Comparison of ENCODE assay signal across 8 cellular contexts in the genomic region with DNA sequence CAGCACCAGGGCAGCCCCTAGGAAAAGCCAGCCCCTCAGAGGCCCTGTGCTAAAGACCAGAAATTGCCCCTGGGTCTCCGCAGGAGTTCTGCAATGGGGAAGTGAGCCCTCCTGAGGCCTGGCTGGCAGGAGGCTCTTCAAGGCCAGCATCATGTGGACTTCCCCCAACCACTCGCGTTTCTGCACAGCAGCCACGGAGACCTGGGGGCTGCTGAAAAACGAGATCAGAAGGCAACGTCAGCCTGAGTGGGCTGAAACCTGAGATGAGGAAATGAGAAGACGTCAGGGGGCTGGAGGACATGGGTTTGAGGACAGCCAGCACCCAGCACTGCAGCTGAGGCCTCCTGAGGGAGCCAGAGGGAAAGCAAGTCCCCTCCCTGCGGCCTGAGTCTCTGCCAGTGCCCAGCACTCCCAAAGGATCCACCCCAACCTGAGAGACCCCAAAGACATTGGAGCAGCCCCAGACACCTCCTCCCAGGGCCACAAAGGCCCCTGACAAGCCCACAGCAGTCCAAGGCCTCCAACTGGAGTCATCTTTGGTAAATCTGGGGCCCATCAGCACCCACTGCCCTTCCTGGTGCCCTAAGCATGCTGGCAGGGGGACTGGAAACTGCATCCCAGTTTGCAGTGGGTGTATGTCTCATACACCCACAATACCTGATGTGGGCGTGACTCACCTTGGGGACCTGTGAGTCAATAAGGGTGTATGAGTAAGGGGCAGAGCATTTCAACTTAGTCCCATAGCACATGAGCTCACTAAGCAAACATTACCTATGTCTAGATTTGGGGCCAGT. TPM values are rescaled to one million over a fixed set of nuclear protein-coding genes. Genes with fewer than 3 reads are reported as not detected.
A peak's percentile ranks its signal among the peaks of the same experiment; 100 is the strongest.
DNase-seq lines count a peak whose midpoint lies in the region; ATAC-seq and TF ChIP-seq lines count a peak whose summit lies in the region.

No MANE protein-coding gene starts in this region.

- no peak for TF ChIP-seq CTCF in sigmoid colon (IDR thresholded peaks at IDR 0.05)

- 52 to 77% methylated on average over 9 of the region's 9 CpGs for WGBS in sigmoid colon, 2 donors

- H3K4me1 Mint-ChIP-seq in activated CD4-positive, alpha-beta T cell treated with anti-CD3 and anti-CD28 coated beads, Interleukin-2, amount 10 ng/mL, durations not matched to agents 24 days and 14 days = peaks cover 90% of the 10 kb centered on the region

- intact Hi-C loops in activated CD4-positive, alpha-beta T cell treated with anti-CD3 and anti-CD28 coated beads, Interleukin-2, amount 10 ng/mL, durations not matched to agents 24 days and 14 days (cut with micrococcal nuclease) = loop anchor here (1.0 to 2.0 kb wide), 2 partner anchors 12 to 64 kb away; a partner anchor contains a TSS
- intact Hi-C loops in posterior vena cava (cut with DNase I) (no loop called here), sigmoid colon (cut with DNase I) (no loop called here)

- H3K4me3 Mint-ChIP-seq in activated CD4-positive, alpha-beta T cell treated with anti-CD3 and anti-CD28 coated beads, Interleukin-2, amount 10 ng/mL, durations not matched to agents 24 days and 14 days = peak overlapping the region; percentile 66

- no peaks in the 10 kb centered on the region for H3K9me3 ChIP-seq in sigmoid colon

- no peaks in the 10 kb centered on the region for H3K36me3 ChIP-seq in sigmoid colon

- H3K9me3 Mint-ChIP-seq in activated CD4-positive, alpha-beta T cell treated with anti-CD3 and anti-CD28 coated beads, Interleukin-2, amount 10 ng/mL, durations not matched to agents 24 days and 14 days = no peaks in the 10 kb centered on the region

- no peaks in the 10 kb centered on the region for H3K4me1 ChIP-seq in sigmoid colon

- H3K27ac ChIP-seq in sigmoid colon = no peak overlapping the region

- TF ChIP-seq POLR2A in GM18526 (IDR thresholded peaks at IDR 0.05; ENCODE audit: extremely low read depth, insufficient read length) (peak; percentile 67), sigmoid colon (IDR thresholded peaks at IDR 0.05) (no peak)

- DNase-seq in A172 (ENCODE audit: low spot score) (peak; percentile 81), kidney tubule cell (ENCODE audit: low spot score) (peak; percentile 100), posterior vena cava (ENCODE audit: low spot score) (no peak), sigmoid colon (no peak), NCI-H345 (lab: John Stamatoyannopoulos, UW) (no peak)
- no peak for DNase-seq in activated CD4-positive, alpha-beta T cell treated with anti-CD3 and anti-CD28 coated beads, Interleukin-2, amount 10 ng/mL, durations not matched to agents 24 days and 14 days

- no peaks in the 10 kb centered on the region for H3K27me3 Mint-ChIP-seq in activated CD4-positive, alpha-beta T cell treated with anti-CD3 and anti-CD28 coated beads, Interleukin-2, amount 10 ng/mL, durations not matched to agents 24 days and 14 days

- peaks cover 8% of the 10 kb centered on the region for H3K36me3 Mint-ChIP-seq in activated CD4-positive, alpha-beta T cell treated with anti-CD3 and anti-CD28 coated beads, Interleukin-2, amount 10 ng/mL, durations not matched to agents 24 days and 14 days (ENCODE audit: low read depth)

- no peak overlapping the region for H3K4me3 ChIP-seq in sigmoid colon

- TF ChIP-seq EP300 in sigmoid colon (IDR thresholded peaks at IDR 0.05) = no peak

- H3K27me3 ChIP-seq in sigmoid colon = peaks cover 0 to 21% (median 0%) of the 10 kb centered on the region in 3 donors

- peak overlapping the region; percentile 97 for H3K27ac Mint-ChIP-seq in activated CD4-positive, alpha-beta T cell treated with anti-CD3 and anti-CD28 coated beads, Interleukin-2, amount 10 ng/mL, durations not matched to agents 24 days and 14 days

- peak; percentile 31 for ATAC-seq in HG03354 (IDR thresholded peaks at IDR 0.05; ENCODE audit: poor library complexity, severe bottlenecking, unreplicated experiment)

RNA-seq across cellular contexts. Expression of a gene that starts 29.2 kb away (rescaled TPM):
- total RNA-seq in A172 (2014; rRNA removed; shearing (Covaris generic)) = 1.2 TPM in 1 of 2 replicates, not detected in the other
- not detected in 2 replicates for total RNA-seq in activated CD4-positive, alpha-beta T cell treated with anti-CD3 and anti-CD28 coated beads, Interleukin-2, amount 10 ng/mL, durations not matched to agents 24 days and 14 days
- 1 to 10 TPM in 1 of 2 donors, under 1 TPM in 1; 0.71 to 1.2 TPM for total RNA-seq in posterior vena cava
- total RNA-seq in sigmoid colon = 1 to 10 TPM in 1 of 4 donors, under 1 TPM in 2, not detected in 1; 0.36 to 1.7 (median 0.49) TPM
- polyA plus RNA-seq in sigmoid colon = 1 to 10 TPM in 1 of 3 donors, under 1 TPM in 1, not detected in 1; 0.22 to 1.2 TPM

RNA-seq across cellular contexts. Expression of a gene that starts 37.1 kb away (rescaled TPM):
- total RNA-seq in A172 (2014; rRNA removed; shearing (Covaris generic)) = 12.6 and 14.3 TPM in 2 replicates
- total RNA-seq in activated CD4-positive, alpha-beta T cell treated with anti-CD3 and anti-CD28 coated beads, Interleukin-2, amount 10 ng/mL, durations not matched to agents 24 days and 14 days = 88.0 and 89.6 TPM in 2 replicates
- total RNA-seq in posterior vena cava = 1 to 10 TPM; 1.2 to 2.0 TPM
- total RNA-seq in sigmoid colon = 1 to 10 TPM in 2 of 4 donors, under 1 TPM in 2; 0.28 to 3.5 (median 0.86) TPM
- polyA plus RNA-seq in sigmoid colon = 1 to 10 TPM in 2 of 3 donors, not detected in 1; 1.4 to 9.8 TPM

Comparison
In these comparisons a context has a peak if more than half of its experiments do, and no peak if none do; other contexts are left out.
1. DNase-seq: peak in A172 (single experiment) and kidney tubule cell (single experiment); none in activated CD4-positive, alpha-beta T cell treated with anti-CD3 and anti-CD28 coated beads, Interleukin-2, amount 10 ng/mL, durations not matched to agents 24 days and 14 days (single experiment), posterior vena cava (single experiment), sigmoid colon (single experiment) and NCI-H345 (single experiment).